ENCODE assay signal across 1 cellular context in genomic region chr20:16747291-16747811, GRCh38.
TF ChIP-seq lines count a peak whose summit lies in the region.

No MANE protein-coding gene starts in this region.

TF ChIP-seq in GM12878, 131 proteins besides CTCF, POLR2A, EP300 and RAD21 (continued from another document):
- TF ChIP-seq ATF3 (IDR thresholded peaks at IDR 0.05; ENCODE audit: borderline replicate concordance, extremely low read depth, low read depth, low read length), result no peak
- no peak for TF ChIP-seq DPF2 (IDR thresholded peaks at IDR 0.05)
